Comparison of ENCODE assay signal across 17 cellular contexts in genomic region chr14:34020014-34020413, GRCh38.
DNase-seq lines count a peak whose midpoint lies in the region; ATAC-seq and TF ChIP-seq lines count a peak whose summit lies in the region.
"Had no signal": no experiment of that assay in that cellular context is flagged by ENCODE, and none has a peak within 500 bp of the region (broad histone marks: within the 10 kb centered on the region; RNA-seq: fewer than 3 reads in every experiment).

No MANE protein-coding gene starts in this region.

- TF ChIP-seq CTCF in gastroesophageal sphincter (IDR thresholded peaks at IDR 0.05) (no peak), tibial nerve (IDR thresholded peaks at IDR 0.05) (no peak)

- H3K4me3 ChIP-seq in gastroesophageal sphincter (no peak overlapping the region), tibial nerve (no peak overlapping the region)
- H3K4me3 ChIP-seq: BLaER1 had no signal

- no peaks in the 10 kb centered on the region for H3K27me3 ChIP-seq in gastroesophageal sphincter
- H3K27me3 ChIP-seq in tibial nerve: no peaks in the 10 kb centered on the region
- H3K27me3 ChIP-seq: BLaER1 had no signal

- peak overlapping the region in 1 of 4 donors; percentile 13 for H3K27ac ChIP-seq in gastroesophageal sphincter
- peak overlapping the region in 1 of 4 donors; percentile 72 for H3K27ac ChIP-seq in tibial nerve
- H3K27ac ChIP-seq: BLaER1, RWPE1 had no signal

- TF ChIP-seq EP300 in gastroesophageal sphincter (IDR thresholded peaks at IDR 0.05) (no peak), tibial nerve (IDR thresholded peaks at IDR 0.05) (peak; percentile 20 to 73)

- H3K4me1 ChIP-seq in gastroesophageal sphincter: peaks cover 0 to 16% (median 0%) of the 10 kb centered on the region in 3 donors
- peaks cover 0 to 25% (median 4%) of the 10 kb centered on the region in 4 donors for H3K4me1 ChIP-seq in tibial nerve
- H3K4me1 ChIP-seq: BLaER1, Caco-2 had no signal

- ATAC-seq in Right ventricle myocardium inferior (peak; percentile 56), left cardiac atrium (no peak), gastroesophageal sphincter (peak; percentile 88), SK-N-SH treated with all-trans-retinoic acid at 6 μM for 48 hours (no peak), GM19023 (IDR thresholded peaks at IDR 0.05; ENCODE audit: unreplicated experiment) (no peak)

- H3K9me3 ChIP-seq in gastroesophageal sphincter: no peaks in the 10 kb centered on the region
- H3K9me3 ChIP-seq in tibial nerve: no peaks in the 10 kb centered on the region
- H3K9me3 ChIP-seq: BLaER1, Caco-2 had no signal

- no peak for DNase-seq in Right ventricle myocardium inferior (ENCODE audit: missing footprints)
- no peak for DNase-seq in left cardiac atrium
- DNase-seq in NCI-H2171 treated with DMSO at 0.1 percent for 48 hours (lab: John Stamatoyannopoulos, UW): peak; percentile 16
- DNase-seq in tibial nerve (ENCODE audit: low spot score in 2 of 2): peak in 1 of 2 donors; percentile 40
- DNase-seq: Caco-2; CD4-positive, alpha-beta T cell; DMS 273 treated with DMSO at 0.1 percent for 48 hours; Kasumi-1; NCI-H1694; NCI-H2081; NCI-H510A treated with DMSO at 0.1 percent for 48 hours; NCI-H748 treated with DMSO at 0.1 percent for 48 hours had no signal

- no peaks in the 10 kb centered on the region for H3K36me3 ChIP-seq in gastroesophageal sphincter
- no peaks in the 10 kb centered on the region for H3K36me3 ChIP-seq in tibial nerve
- H3K36me3 ChIP-seq: BLaER1 had no signal

- TF ChIP-seq POLR2A in gastroesophageal sphincter (IDR thresholded peaks at IDR 0.05) (no peak), tibial nerve (IDR thresholded peaks at IDR 0.05) (no peak)

- intact Hi-C loops in Right ventricle myocardium inferior (cut with DNase I) (no loop called here), left cardiac atrium (cut with DNase I) (no loop called here)

- WGBS in gastroesophageal sphincter (ENCODE audit: low coverage in 1 of 2), 2 donors: 65 to 78% methylated on average over 3 of the region's 3 CpGs
- 80 to 81% methylated on average over 3 of the region's 3 CpGs for WGBS in tibial nerve, 2 donors

TF ChIP-seq in SK-N-SH treated with all-trans-retinoic acid at 6 μM for 48 hours, 23 proteins besides CTCF, POLR2A, EP300 and RAD21:
- TF ChIP-seq ZFP30 (CRISPR knock-in tag; IDR thresholded peaks at IDR 0.05): no peak
- no peak for TF ChIP-seq TCF4 (CRISPR knock-in tag; IDR thresholded peaks at IDR 0.05; ENCODE audit: borderline replicate concordance)
- no peak for TF ChIP-seq ARNTL (CRISPR knock-in tag; IDR thresholded peaks at IDR 0.05; ENCODE audit: borderline replicate concordance, low read depth)
- no peak for TF ChIP-seq TOX (CRISPR knock-in tag; IDR thresholded peaks at IDR 0.05; ENCODE audit: borderline replicate concordance)
- TF ChIP-seq, protein P1, sequence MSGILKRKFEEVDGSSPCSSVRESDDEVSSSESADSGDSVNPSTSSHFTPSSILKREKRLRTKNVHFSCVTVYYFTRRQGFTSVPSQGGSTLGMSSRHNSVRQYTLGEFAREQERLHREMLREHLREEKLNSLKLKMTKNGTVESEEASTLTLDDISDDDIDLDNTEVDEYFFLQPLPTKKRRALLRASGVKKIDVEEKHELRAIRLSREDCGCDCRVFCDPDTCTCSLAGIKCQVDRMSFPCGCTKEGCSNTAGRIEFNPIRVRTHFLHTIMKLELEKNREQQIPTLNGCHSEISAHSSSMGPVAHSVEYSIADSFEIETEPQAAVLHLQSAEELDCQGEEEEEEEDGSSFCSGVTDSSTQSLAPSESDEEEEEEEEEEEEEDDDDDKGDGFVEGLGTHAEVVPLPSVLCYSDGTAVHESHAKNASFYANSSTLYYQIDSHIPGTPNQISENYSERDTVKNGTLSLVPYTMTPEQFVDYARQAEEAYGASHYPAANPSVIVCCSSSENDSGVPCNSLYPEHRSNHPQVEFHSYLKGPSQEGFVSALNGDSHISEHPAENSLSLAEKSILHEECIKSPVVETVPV (CRISPR knock-in tag; IDR thresholded peaks at IDR 0.05): no peak
- no peak for TF ChIP-seq PPARA (CRISPR knock-in tag; IDR thresholded peaks at IDR 0.05; ENCODE audit: borderline replicate concordance)
- TF ChIP-seq ZFP3 (CRISPR knock-in tag; IDR thresholded peaks at IDR 0.05): no peak
- TF ChIP-seq ZNF565 (CRISPR knock-in tag; conservative IDR thresholded peaks at IDR 0.05; ENCODE audit: low read depth): no peak
- TF ChIP-seq PATZ1 (CRISPR knock-in tag; IDR thresholded peaks at IDR 0.05; ENCODE audit: borderline replicate concordance): no peak

Comparison
In these comparisons a context has a peak if more than half of its experiments do, and no peak if none do; other contexts are left out.
1. ATAC-seq: peak in Right ventricle myocardium inferior (single experiment) and gastroesophageal sphincter (single experiment); none in left cardiac atrium (0 of 2), SK-N-SH treated with all-trans-retinoic acid at 6 μM for 48 hours (single experiment) and GM19023 (single experiment).